In genomic region chr5:57741326-57741725, GRCh38 we compare ENCODE assay signal across 28 cellular contexts.
DNase-seq lines count a peak whose midpoint lies in the region; ATAC-seq, FAIRE-seq and TF ChIP-seq lines count a peak whose summit lies in the region.
"Had no signal": no experiment of that assay in that cellular context is flagged by ENCODE, and none has a peak within 500 bp of the region (broad histone marks: within the 10 kb centered on the region; RNA-seq: fewer than 3 reads in every experiment).

No MANE protein-coding gene starts in this region.

- peak; percentile 74; the same call in 1 of the 2 replicates for ATAC-seq in PC-3
- no peak for ATAC-seq in SK-N-SH treated with all-trans-retinoic acid at 6 μM for 48 hours
- no peak for ATAC-seq in CD8-positive, alpha-beta T cell
- ATAC-seq: GM12878, Right ventricle myocardium inferior, T-cell had no signal

- H3K9me3 ChIP-seq in PC-3 (ENCODE audit: low read length): no peaks in the 10 kb centered on the region
- H3K9me3 ChIP-seq in CD8-positive, alpha-beta T cell (ENCODE audit: low read length): no peaks in the 10 kb centered on the region
- H3K9me3 ChIP-seq: SJCRH30 had no signal

- H3K27ac ChIP-seq in PC-3 (ENCODE audit: low read length): peak overlapping the region; percentile 53
- no peak overlapping the region for H3K27ac ChIP-seq in CD8-positive, alpha-beta T cell (ENCODE audit: low read depth, low read length)
- H3K27ac ChIP-seq: C4-2B, KMS-11, SJCRH30 had no signal

- peaks cover 2% of the 10 kb centered on the region for H3F3A ChIP-seq in PC-3 (ENCODE audit: low read length, unreplicated experiment)

- FAIRE-seq in H54 (lab: Jason Lieb, UNC): no peak
- FAIRE-seq: GM12878, RCC 7860 had no signal

- BruUV-seq in PC-3 (replicated peaks; lab: Mats Ljungman, UMichigan): no TSS peak

- no peaks in the 10 kb centered on the region for H3K36me3 ChIP-seq in PC-3 (ENCODE audit: low read depth, low read length)
- no peaks in the 10 kb centered on the region for H3K36me3 ChIP-seq in CD8-positive, alpha-beta T cell (ENCODE audit: insufficient read depth, low read length)
- H3K36me3 ChIP-seq: SJCRH30 had no signal

- no peaks in the 10 kb centered on the region for H3K9me2 ChIP-seq in PC-3 (replicated peaks; ENCODE audit: low read length)

- H3K9me3 Mint-ChIP-seq in CD8-positive, alpha-beta T cell: no peaks in the 10 kb centered on the region
- H3K9me3 Mint-ChIP-seq: IgD-negative memory B cell, T-cell had no signal

- no peaks in the 10 kb centered on the region for H3K4me1 Mint-ChIP-seq in CD8-positive, alpha-beta T cell (ENCODE audit: low read depth)
- H3K4me1 Mint-ChIP-seq: B cell; CD8-positive, alpha-beta memory T cell; IgD-negative memory B cell; T-cell had no signal

- no peaks in the 10 kb centered on the region for H3K27me3 ChIP-seq in PC-3 (ENCODE audit: low read length)
- no peaks in the 10 kb centered on the region for H3K27me3 ChIP-seq in CD8-positive, alpha-beta T cell (ENCODE audit: insufficient read depth, low read length)
- H3K27me3 ChIP-seq: SJCRH30 had no signal

- DNase-seq in PC-3 (peak; percentile 57), epithelial cell of esophagus (ENCODE audit: low read depth) (peak; percentile 6), NCI-H2107 treated with DMSO at 0.1 percent for 48 hours (lab: John Stamatoyannopoulos, UW; ENCODE audit: unreplicated experiment) (no peak), H54 (ENCODE audit: insufficient read length, low spot score) (no peak), NCI-H2107 (lab: John Stamatoyannopoulos, UW) (no peak)
- no peak for DNase-seq in CD8-positive, alpha-beta T cell
- DNase-seq: CD8-positive, alpha-beta memory T cell; DMS 273 treated with DMSO at 0.1 percent for 48 hours; DMS79; EL; GDM1; GOT3; HCEC 1CT; NCI-H1092; NCI-H1436; NCI-H187 treated with DMSO at 0.1 percent for 48 hours; NCI-H446 treated with DMSO at 0.1 percent for 48 hours; NCI-H526; SJCRH30; T-cell had no signal

- no peaks in the 10 kb centered on the region for H3K79me2 ChIP-seq in PC-3 (ENCODE audit: low read length)

- H3K9ac ChIP-seq in PC-3 (ENCODE audit: low read length): no peak overlapping the region
- H3K9ac ChIP-seq: KMS-11 had no signal

- POLR2A ChIA-PET in PC-3 (lab: Charles Lee; ENCODE audit: unreplicated experiment): no interaction called here
- POLR2A ChIA-PET in CD8-positive, alpha-beta T cell (lab: Charles Lee): no interaction called here

- no peak overlapping the region for H3K4me3 Mint-ChIP-seq in CD8-positive, alpha-beta T cell
- H3K4me3 Mint-ChIP-seq: B cell; CD8-positive, alpha-beta memory T cell; IgD-negative memory B cell; T-cell had no signal

- H3K4me1 ChIP-seq in PC-3 (ENCODE audit: insufficient read depth, low read length): peaks cover 45% of the 10 kb centered on the region
- H3K4me1 ChIP-seq in CD8-positive, alpha-beta T cell (ENCODE audit: insufficient read depth, low read length): no peaks in the 10 kb centered on the region

- TF ChIP-seq POLR2A in H54 (IDR thresholded peaks at IDR 0.05; ENCODE audit: low read depth, low read length): no peak

- H4K20me1 ChIP-seq in PC-3 (ENCODE audit: low read length): no peaks in the 10 kb centered on the region

- no peaks in the 10 kb centered on the region for H3K36me3 Mint-ChIP-seq in CD8-positive, alpha-beta T cell
- H3K36me3 Mint-ChIP-seq: CD8-positive, alpha-beta memory T cell; IgD-negative memory B cell; T-cell had no signal

- H3K27me3 Mint-ChIP-seq in CD8-positive, alpha-beta T cell (ENCODE audit: low read depth): no peaks in the 10 kb centered on the region
- H3K27me3 Mint-ChIP-seq: CD8-positive, alpha-beta memory T cell; IgD-negative memory B cell; T-cell had no signal

- H2AFZ ChIP-seq in PC-3 (ENCODE audit: low read length): no peak overlapping the region

- H3K4me3 ChIP-seq in PC-3 (ENCODE audit: low read length) (no peak overlapping the region), epithelial cell of esophagus (ENCODE audit: low read length) (no peak overlapping the region)
- no peak overlapping the region for H3K4me3 ChIP-seq in CD8-positive, alpha-beta T cell (ENCODE audit: low read depth, low read length)
- H3K4me3 ChIP-seq: GM12878, SJCRH30 had no signal

- CTCF ChIA-PET in PC-3 (lab: Charles Lee): no interaction called here
- CTCF ChIA-PET in CD8-positive, alpha-beta T cell (lab: Charles Lee): no interaction called here

- H3K4me2 ChIP-seq in PC-3 (ENCODE audit: low read length): 0 out of 2 replicates have a peak overlapping the region, but pooled peaks have one; percentile 9
- H3K4me2 ChIP-seq: KMS-11 had no signal

- no peak overlapping the region for H3K27ac Mint-ChIP-seq in CD8-positive, alpha-beta T cell
- H3K27ac Mint-ChIP-seq: B cell; CD8-positive, alpha-beta memory T cell; IgD-negative memory B cell; T-cell had no signal

- TF ChIP-seq CTCF in PC-3 (conservative IDR thresholded peaks at IDR 0.05; ENCODE audit: low read depth, low read length): no peak
- no peak for TF ChIP-seq CTCF in epithelial cell of esophagus (IDR thresholded peaks at IDR 0.05; ENCODE audit: insufficient read depth, low read depth, low read length, missing control alignments)
- no peak for TF ChIP-seq CTCF in CD8-positive, alpha-beta T cell (IDR thresholded peaks at IDR 0.05)

- intact Hi-C loops in PC-3 (cut with micrococcal nuclease): no loop called here
- intact Hi-C loops in CD8-positive, alpha-beta T cell (cut with DNase I, micrococcal nuclease): no loop called here

TF ChIP-seq in SK-N-SH treated with all-trans-retinoic acid at 6 μM for 48 hours, 23 proteins besides CTCF, POLR2A, EP300 and RAD21:
- TF ChIP-seq ISL1 (CRISPR knock-in tag; IDR thresholded peaks at IDR 0.05) (0 out of 2 replicates have a peak, but pooled peaks have one; percentile 10), PPARA (CRISPR knock-in tag; IDR thresholded peaks at IDR 0.05; ENCODE audit: borderline replicate concordance) (no peak)

Comparison
In these comparisons a context has a peak if more than half of its experiments do, and no peak if none do; other contexts are left out.
1. DNase-seq: peak in PC-3 (single experiment) and epithelial cell of esophagus (single experiment); none in NCI-H2107 treated with DMSO at 0.1 percent for 48 hours (single experiment), CD8-positive, alpha-beta T cell (0 of 7), H54 (single experiment) and NCI-H2107 (single experiment).